ENCODE assay signal across 1 cellular context in genomic region chr9:133973791-133974630, GRCh38.
TF ChIP-seq lines count a peak whose summit lies in the region.

No MANE protein-coding gene starts in this region.

TF ChIP-seq in HepG2, 621 proteins besides CTCF, POLR2A, EP300 and RAD21 (continued from another document and continues in another):
- no peak for TF ChIP-seq MAZ (IDR thresholded peaks at IDR 0.05; ENCODE audit: borderline replicate concordance, low read depth, low read length)
- TF ChIP-seq MAZ (CRISPR knock-in tag; IDR thresholded peaks at IDR 0.05; ENCODE audit: low read depth): no peak; the same call in 1 of the 2 replicates
- TF ChIP-seq ZNF773 (CRISPR knock-in tag; IDR thresholded peaks at IDR 0.05; ENCODE audit: borderline replicate concordance): no peak
- no peak for TF ChIP-seq FOXC1 (CRISPR knock-in tag; IDR thresholded peaks at IDR 0.05; ENCODE audit: borderline replicate concordance)
- no peak for TF ChIP-seq RFX1 (IDR thresholded peaks at IDR 0.05)
- TF ChIP-seq TCF7L2 (IDR thresholded peaks at IDR 0.05; ENCODE audit: low read depth, low read length): no peak
- TF ChIP-seq ZNF333 (CRISPR knock-in tag; IDR thresholded peaks at IDR 0.05; ENCODE audit: borderline replicate concordance): no peak; the same call in 1 of the 2 replicates
- TF ChIP-seq ZNF260 (CRISPR knock-in tag; IDR thresholded peaks at IDR 0.05; ENCODE audit: borderline replicate concordance, low read depth): no peak
- TF ChIP-seq PBX2 (CRISPR knock-in tag; IDR thresholded peaks at IDR 0.05): no peak
- no peak for TF ChIP-seq SUZ12 (IDR thresholded peaks at IDR 0.05; ENCODE audit: low read depth, low read length)
- TF ChIP-seq CBX1 (IDR thresholded peaks at IDR 0.05; ENCODE audit: low read depth): peak; percentile 43
- TF ChIP-seq, protein P1, sequence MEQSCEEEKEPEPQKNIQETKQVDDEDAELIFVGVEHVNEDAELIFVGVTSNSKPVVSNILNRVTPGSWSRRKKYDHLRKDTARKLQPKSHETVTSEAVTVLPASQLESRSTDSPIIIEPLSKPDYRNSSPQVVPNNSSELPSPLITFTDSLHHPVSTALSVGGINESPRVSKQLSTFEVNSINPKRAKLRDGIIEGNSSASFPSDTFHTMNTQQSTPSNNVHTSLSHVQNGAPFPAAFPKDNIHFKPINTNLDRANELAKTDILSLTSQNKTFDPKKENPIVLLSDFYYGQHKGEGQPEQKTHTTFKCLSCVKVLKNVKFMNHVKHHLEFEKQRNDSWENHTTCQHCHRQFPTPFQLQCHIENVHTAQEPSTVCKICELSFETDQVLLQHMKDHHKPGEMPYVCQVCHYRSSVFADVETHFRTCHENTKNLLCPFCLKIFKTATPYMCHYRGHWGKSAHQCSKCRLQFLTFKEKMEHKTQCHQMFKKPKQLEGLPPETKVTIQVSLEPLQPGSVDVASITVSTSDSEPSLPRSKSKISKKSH (CRISPR knock-in tag; IDR thresholded peaks at IDR 0.05; ENCODE audit: borderline replicate concordance): no peak
- no peak for TF ChIP-seq JUND (CRISPR knock-in tag; IDR thresholded peaks at IDR 0.05)
- TF ChIP-seq SATB2 (CRISPR knock-in tag; IDR thresholded peaks at IDR 0.05): no peak
- TF ChIP-seq HES4 (CRISPR knock-in tag; IDR thresholded peaks at IDR 0.05; ENCODE audit: borderline replicate concordance): no peak
- no peak for TF ChIP-seq ZNF326 (CRISPR knock-in tag; IDR thresholded peaks at IDR 0.05; ENCODE audit: borderline replicate concordance)
- no peak for TF ChIP-seq FOSL2 (CRISPR knock-in tag; IDR thresholded peaks at IDR 0.05)
- TF ChIP-seq NR2F2 (IDR thresholded peaks at IDR 0.05; ENCODE audit: borderline replicate concordance, low read depth): peak; percentile 44; the same call in 1 of the 2 replicates
- no peak for TF ChIP-seq FOXO1 (CRISPR knock-in tag; IDR thresholded peaks at IDR 0.05)
- TF ChIP-seq MTA3 (CRISPR knock-in tag; IDR thresholded peaks at IDR 0.05): no peak
- no peak for TF ChIP-seq ZNF101 (CRISPR knock-in tag; IDR thresholded peaks at IDR 0.05; ENCODE audit: borderline replicate concordance, low read depth)
- TF ChIP-seq, protein P2, sequence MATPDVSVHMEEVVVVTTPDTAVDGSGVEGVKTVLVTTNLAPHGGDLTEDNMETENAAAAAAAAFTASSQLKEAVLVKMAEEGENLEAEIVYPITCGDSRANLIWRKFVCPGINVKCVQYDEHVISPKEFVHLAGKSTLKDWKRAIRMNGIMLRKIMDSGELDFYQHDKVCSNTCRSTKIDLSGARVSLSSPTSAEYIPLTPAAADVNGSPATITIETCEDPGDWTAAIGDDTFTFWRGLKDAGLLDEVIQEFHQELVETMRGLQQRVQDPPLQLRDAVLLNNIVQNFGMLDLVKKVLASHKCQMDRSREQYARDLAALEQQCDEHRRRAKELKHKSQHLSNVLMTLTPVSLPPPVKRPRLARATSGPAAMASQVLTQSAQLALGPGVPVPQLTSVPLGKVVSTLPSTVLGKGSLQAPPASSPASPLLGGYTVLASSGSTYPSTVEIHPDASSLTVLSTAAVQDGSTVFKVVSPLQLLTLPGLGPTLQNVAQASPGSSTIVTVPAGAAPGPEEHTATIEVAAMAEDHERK (CRISPR knock-in tag; IDR thresholded peaks at IDR 0.05; ENCODE audit: low read depth): no peak
- no peak for TF ChIP-seq DNMT1 (CRISPR knock-in tag; IDR thresholded peaks at IDR 0.05)
- TF ChIP-seq, protein P3, sequence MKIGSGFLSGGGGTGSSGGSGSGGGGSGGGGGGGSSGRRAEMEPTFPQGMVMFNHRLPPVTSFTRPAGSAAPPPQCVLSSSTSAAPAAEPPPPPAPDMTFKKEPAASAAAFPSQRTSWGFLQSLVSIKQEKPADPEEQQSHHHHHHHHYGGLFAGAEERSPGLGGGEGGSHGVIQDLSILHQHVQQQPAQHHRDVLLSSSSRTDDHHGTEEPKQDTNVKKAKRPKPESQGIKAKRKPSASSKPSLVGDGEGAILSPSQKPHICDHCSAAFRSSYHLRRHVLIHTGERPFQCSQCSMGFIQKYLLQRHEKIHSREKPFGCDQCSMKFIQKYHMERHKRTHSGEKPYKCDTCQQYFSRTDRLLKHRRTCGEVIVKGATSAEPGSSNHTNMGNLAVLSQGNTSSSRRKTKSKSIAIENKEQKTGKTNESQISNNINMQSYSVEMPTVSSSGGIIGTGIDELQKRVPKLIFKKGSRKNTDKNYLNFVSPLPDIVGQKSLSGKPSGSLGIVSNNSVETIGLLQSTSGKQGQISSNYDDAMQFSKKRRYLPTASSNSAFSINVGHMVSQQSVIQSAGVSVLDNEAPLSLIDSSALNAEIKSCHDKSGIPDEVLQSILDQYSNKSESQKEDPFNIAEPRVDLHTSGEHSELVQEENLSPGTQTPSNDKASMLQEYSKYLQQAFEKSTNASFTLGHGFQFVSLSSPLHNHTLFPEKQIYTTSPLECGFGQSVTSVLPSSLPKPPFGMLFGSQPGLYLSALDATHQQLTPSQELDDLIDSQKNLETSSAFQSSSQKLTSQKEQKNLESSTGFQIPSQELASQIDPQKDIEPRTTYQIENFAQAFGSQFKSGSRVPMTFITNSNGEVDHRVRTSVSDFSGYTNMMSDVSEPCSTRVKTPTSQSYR (CRISPR knock-in tag; IDR thresholded peaks at IDR 0.05; ENCODE audit: borderline replicate concordance): peak; percentile 62; the same call in 1 of the 2 replicates
- no peak for TF ChIP-seq XBP1 (CRISPR knock-in tag; IDR thresholded peaks at IDR 0.05)
- TF ChIP-seq ELF4 (CRISPR knock-in tag; IDR thresholded peaks at IDR 0.05; ENCODE audit: borderline replicate concordance): no peak
- no peak for TF ChIP-seq ZNF20 (CRISPR knock-in tag; IDR thresholded peaks at IDR 0.05)
- no peak for TF ChIP-seq RELA (CRISPR knock-in tag; IDR thresholded peaks at IDR 0.05)
- no peak for TF ChIP-seq ZNF318 (CRISPR knock-in tag; IDR thresholded peaks at IDR 0.05)
- TF ChIP-seq ZNF367 (CRISPR knock-in tag; IDR thresholded peaks at IDR 0.05; ENCODE audit: borderline replicate concordance): no peak
- no peak for TF ChIP-seq ZNF7 (CRISPR knock-in tag; IDR thresholded peaks at IDR 0.05)
- no peak for TF ChIP-seq ZNF383 (CRISPR knock-in tag; IDR thresholded peaks at IDR 0.05; ENCODE audit: borderline replicate concordance)
- no peak for TF ChIP-seq ZNF530 (CRISPR knock-in tag; IDR thresholded peaks at IDR 0.05; ENCODE audit: low read depth)
- no peak for TF ChIP-seq ZFP90 (CRISPR knock-in tag; IDR thresholded peaks at IDR 0.05; ENCODE audit: borderline replicate concordance)
- TF ChIP-seq NFE2 (CRISPR knock-in tag; IDR thresholded peaks at IDR 0.05): no peak
- no peak for TF ChIP-seq ZFYVE20 (CRISPR knock-in tag; IDR thresholded peaks at IDR 0.05; ENCODE audit: borderline replicate concordance, low read depth)
- no peak for TF ChIP-seq FOXP1 (IDR thresholded peaks at IDR 0.05)
- peak; percentile 14; the same call in 1 of the 2 replicates for TF ChIP-seq FOXP1 (CRISPR knock-in tag; IDR thresholded peaks at IDR 0.05)
- TF ChIP-seq NCOR1 (IDR thresholded peaks at IDR 0.05; ENCODE audit: borderline replicate concordance, low read length): no peak
- TF ChIP-seq TOE1 (CRISPR knock-in tag; IDR thresholded peaks at IDR 0.05): no peak
- TF ChIP-seq, protein P4, sequence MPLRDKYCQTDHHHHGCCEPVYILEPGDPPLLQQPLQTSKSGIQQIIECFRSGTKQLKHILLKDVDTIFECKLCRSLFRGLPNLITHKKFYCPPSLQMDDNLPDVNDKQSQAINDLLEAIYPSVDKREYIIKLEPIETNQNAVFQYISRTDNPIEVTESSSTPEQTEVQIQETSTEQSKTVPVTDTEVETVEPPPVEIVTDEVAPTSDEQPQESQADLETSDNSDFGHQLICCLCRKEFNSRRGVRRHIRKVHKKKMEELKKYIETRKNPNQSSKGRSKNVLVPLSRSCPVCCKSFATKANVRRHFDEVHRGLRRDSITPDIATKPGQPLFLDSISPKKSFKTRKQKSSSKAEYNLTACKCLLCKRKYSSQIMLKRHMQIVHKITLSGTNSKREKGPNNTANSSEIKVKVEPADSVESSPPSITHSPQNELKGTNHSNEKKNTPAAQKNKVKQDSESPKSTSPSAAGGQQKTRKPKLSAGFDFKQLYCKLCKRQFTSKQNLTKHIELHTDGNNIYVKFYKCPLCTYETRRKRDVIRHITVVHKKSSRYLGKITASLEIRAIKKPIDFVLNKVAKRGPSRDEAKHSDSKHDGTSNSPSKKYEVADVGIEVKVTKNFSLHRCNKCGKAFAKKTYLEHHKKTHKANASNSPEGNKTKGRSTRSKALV (CRISPR knock-in tag; IDR thresholded peaks at IDR 0.05): no peak
- no peak for TF ChIP-seq KMT2A (CRISPR knock-in tag; IDR thresholded peaks at IDR 0.05)
- TF ChIP-seq ZNF841 (CRISPR knock-in tag; IDR thresholded peaks at IDR 0.05; ENCODE audit: borderline replicate concordance): no peak
- TF ChIP-seq ZNF775 (CRISPR knock-in tag; IDR thresholded peaks at IDR 0.05; ENCODE audit: borderline replicate concordance): no peak
- TF ChIP-seq SKIL (CRISPR knock-in tag; IDR thresholded peaks at IDR 0.05; ENCODE audit: borderline replicate concordance): peak; percentile 58; the same call in 1 of the 2 replicates
- no peak for TF ChIP-seq HCFC1 (IDR thresholded peaks at IDR 0.05; ENCODE audit: low read depth, low read length)
- no peak for TF ChIP-seq KLF12 (CRISPR knock-in tag; IDR thresholded peaks at IDR 0.05; ENCODE audit: borderline replicate concordance)
- TF ChIP-seq SOX6 (IDR thresholded peaks at IDR 0.05): no peak
- peak; percentile 56 for TF ChIP-seq SOX6 (CRISPR knock-in tag; IDR thresholded peaks at IDR 0.05)
- TF ChIP-seq TBX3 (IDR thresholded peaks at IDR 0.05; ENCODE audit: borderline replicate concordance): no peak
- TF ChIP-seq TBL1XR1 (IDR thresholded peaks at IDR 0.05; ENCODE audit: borderline replicate concordance, low read length, partially characterized antibody): no peak
- TF ChIP-seq ZNF430 (CRISPR knock-in tag; IDR thresholded peaks at IDR 0.05): no peak
- no peak for TF ChIP-seq NFIC (IDR thresholded peaks at IDR 0.05; ENCODE audit: low read length)
